Comparison of ENCODE assay signal across 19 cellular contexts in genomic region chr3:12922881-12923431, GRCh38.
DNase-seq lines count a peak whose midpoint lies in the region; ATAC-seq and TF ChIP-seq lines count a peak whose summit lies in the region.
"Had no signal": no experiment of that assay in that cellular context is flagged by ENCODE, and none has a peak within 500 bp of the region (broad histone marks: within the 10 kb centered on the region; RNA-seq: fewer than 3 reads in every experiment).

No MANE protein-coding gene starts in this region.

- peaks cover 88 to 100% (median 97%) of the 10 kb centered on the region in 10 experiments for H3K4me1 ChIP-seq in BLaER1 treated with 17β-estradiol and CSF1 and Interleukin-3, amounts not matched to agents 10 nM and 100 nM
- no peaks in the 10 kb centered on the region for H3K4me1 ChIP-seq in neural progenitor cell
- no peaks in the 10 kb centered on the region for H3K4me1 ChIP-seq in effector memory CD4-positive, alpha-beta T cell (ENCODE audit: control insufficient read depth, insufficient read depth, low read length, poor library complexity, severe bottlenecking)
- no peaks in the 10 kb centered on the region for H3K4me1 ChIP-seq in upper lobe of right lung

- H3K4me3 ChIP-seq in BLaER1 treated with 17β-estradiol and CSF1 and Interleukin-3, amounts not matched to agents 10 nM and 100 nM: peak overlapping the region in 4 of 10 experiments; percentile 16 to 33 (median 22); a peak in 7 of 20 replicates
- no peak overlapping the region for H3K4me3 ChIP-seq in neural progenitor cell
- H3K4me3 ChIP-seq in effector memory CD4-positive, alpha-beta T cell (ENCODE audit: insufficient read depth, low read depth, low read length, poor library complexity, severe bottlenecking): no peak overlapping the region
- no peak overlapping the region for H3K4me3 ChIP-seq in upper lobe of right lung
- H3K4me3 ChIP-seq: GM23248 had no signal

- peaks cover 89 to 100% (median 100%) of the 10 kb centered on the region in 11 experiments for H4K20me1 ChIP-seq in BLaER1 treated with 17β-estradiol and CSF1 and Interleukin-3, amounts not matched to agents 10 nM and 100 nM
- H4K20me1 ChIP-seq in neural progenitor cell (ENCODE audit: low read depth): peaks cover 5% of the 10 kb centered on the region

- H2AFZ ChIP-seq in neural progenitor cell (replicated peaks): no peak overlapping the region
- H2AFZ ChIP-seq: GM23248 had no signal

- DNase-seq in T-helper 17 cell: no peak
- DNase-seq in endothelial cell (ENCODE audit: low spot score): peak; percentile 24
- no peak for DNase-seq in neural progenitor cell (ENCODE audit: low spot score)
- DNase-seq in globus pallidus (ENCODE audit: low spot score): no peak
- no peak for DNase-seq in effector memory CD4-positive, alpha-beta T cell
- DNase-seq in upper lobe of right lung: no peak
- DNase-seq: DMS153, GDM1, GM23248, KG1, NCI-H1417, NCI-H187, NCI-H2107, NCI-H2227 treated with DMSO at 0.1 percent for 48 hours, OCI-M1, SIG-M5 had no signal

- no peaks in the 10 kb centered on the region for H3K9me3 ChIP-seq in BLaER1 treated with 17β-estradiol and CSF1 and Interleukin-3, amounts not matched to agents 10 nM and 100 nM (replicated peaks in 1 of 11)
- H3K9me3 ChIP-seq in T-helper 17 cell (ENCODE audit: control insufficient read depth, low read length, poor library complexity, severe bottlenecking): no peaks in the 10 kb centered on the region
- H3K9me3 ChIP-seq in neural progenitor cell (ENCODE audit: low read depth): no peaks in the 10 kb centered on the region
- H3K9me3 ChIP-seq in effector memory CD4-positive, alpha-beta T cell (ENCODE audit: control insufficient read depth, low read length): no peaks in the 10 kb centered on the region
- no peaks in the 10 kb centered on the region for H3K9me3 ChIP-seq in upper lobe of right lung

- H3K27me3 Mint-ChIP-seq in T-helper 17 cell (no peaks in the 10 kb centered on the region), endothelial cell (ENCODE audit: unreplicated experiment) (peaks cover 13% of the 10 kb centered on the region), neural progenitor cell (ENCODE audit: insufficient read depth, low read depth) (no peaks in the 10 kb centered on the region)

- H3K4me1 Mint-ChIP-seq in T-helper 17 cell: peaks cover 20% of the 10 kb centered on the region
- peaks cover 3% of the 10 kb centered on the region for H3K4me1 Mint-ChIP-seq in endothelial cell (ENCODE audit: unreplicated experiment)
- H3K4me1 Mint-ChIP-seq in neural progenitor cell: no peaks in the 10 kb centered on the region

- peak overlapping the region; percentile 74 to 99 (median 94) for H3K4me2 ChIP-seq in BLaER1 treated with 17β-estradiol and CSF1 and Interleukin-3, amounts not matched to agents 10 nM and 100 nM
- no peak overlapping the region for H3K4me2 ChIP-seq in neural progenitor cell

- H3K27ac Mint-ChIP-seq in T-helper 17 cell (peak overlapping the region; percentile 24), endothelial cell (ENCODE audit: unreplicated experiment) (no peak overlapping the region), neural progenitor cell (no peak overlapping the region)

- peak overlapping the region; percentile 5 for H3K4me3 Mint-ChIP-seq in T-helper 17 cell
- H3K4me3 Mint-ChIP-seq in endothelial cell (ENCODE audit: unreplicated experiment): no peak overlapping the region
- H3K4me3 Mint-ChIP-seq in neural progenitor cell: no peak overlapping the region

- peak overlapping the region in 8 of 11 experiments; percentile 30 to 64 (median 54); a peak in 12 of 22 replicates for H3K9ac ChIP-seq in BLaER1 treated with 17β-estradiol and CSF1 and Interleukin-3, amounts not matched to agents 10 nM and 100 nM
- H3K9ac ChIP-seq in neural progenitor cell: peak overlapping the region; percentile 4
- H3K9ac ChIP-seq: GM23248 had no signal

- ATAC-seq in T-helper 17 cell (no peak), HG02973 (IDR thresholded peaks at IDR 0.05; ENCODE audit: unreplicated experiment) (no peak), upper lobe of right lung (no peak)
- ATAC-seq: HCT116 had no signal

- H3K79me2 ChIP-seq in neural progenitor cell (ENCODE audit: low read depth): no peaks in the 10 kb centered on the region

- H3K36me3 ChIP-seq in BLaER1 treated with 17β-estradiol and CSF1 and Interleukin-3, amounts not matched to agents 10 nM and 100 nM: peaks cover 14 to 100% (median 63%) of the 10 kb centered on the region in 11 experiments; a peak in 21 of 22 replicates
- H3K36me3 ChIP-seq in neural progenitor cell: no peaks in the 10 kb centered on the region
- peaks cover 98% of the 10 kb centered on the region for H3K36me3 ChIP-seq in effector memory CD4-positive, alpha-beta T cell (ENCODE audit: control insufficient read depth, insufficient read depth, low read length)
- peaks cover 77% of the 10 kb centered on the region for H3K36me3 ChIP-seq in upper lobe of right lung

- H3K36me3 Mint-ChIP-seq in T-helper 17 cell (ENCODE audit: low read depth) (peaks cover 4% of the 10 kb centered on the region), endothelial cell (ENCODE audit: low read depth, unreplicated experiment) (peaks cover 13% of the 10 kb centered on the region), neural progenitor cell (peaks cover 3% of the 10 kb centered on the region)

- intact Hi-C loops in upper lobe of right lung (cut with DNase I): no loop called here

- H3K27me3 ChIP-seq in BLaER1 treated with 17β-estradiol and CSF1 and Interleukin-3, amounts not matched to agents 10 nM and 100 nM: no peaks in the 10 kb centered on the region
- no peaks in the 10 kb centered on the region for H3K27me3 ChIP-seq in neural progenitor cell
- H3K27me3 ChIP-seq in effector memory CD4-positive, alpha-beta T cell (replicated peaks; ENCODE audit: control insufficient read depth, insufficient read depth, low read length, poor library complexity, severe bottlenecking): no peaks in the 10 kb centered on the region
- no peaks in the 10 kb centered on the region for H3K27me3 ChIP-seq in upper lobe of right lung

- H3K9me3 Mint-ChIP-seq in endothelial cell (ENCODE audit: unreplicated experiment) (no peaks in the 10 kb centered on the region), neural progenitor cell (no peaks in the 10 kb centered on the region)

- no peaks in the 10 kb centered on the region for H3F3A ChIP-seq in neural progenitor cell (ENCODE audit: low read depth)

- TF ChIP-seq CTCF in endothelial cell (IDR thresholded peaks at IDR 0.05; ENCODE audit: unreplicated experiment) (no peak), neural progenitor cell (IDR thresholded peaks at IDR 0.05) (no peak), upper lobe of right lung (IDR thresholded peaks at IDR 0.05) (no peak)

- peak overlapping the region in 5 of 11 experiments; percentile 35 to 65 (median 60); a peak in 9 of 22 replicates for H3K27ac ChIP-seq in BLaER1 treated with 17β-estradiol and CSF1 and Interleukin-3, amounts not matched to agents 10 nM and 100 nM
- H3K27ac ChIP-seq in neural progenitor cell (no peak overlapping the region), upper lobe of right lung (no peak overlapping the region)
- no peak overlapping the region for H3K27ac ChIP-seq in effector memory CD4-positive, alpha-beta T cell (ENCODE audit: insufficient read depth, low read length, poor library complexity, severe bottlenecking)
- H3K27ac ChIP-seq: GM23248 had no signal
